In genomic region chr16:35691057-35691456, GRCh38 we compare ENCODE assay signal across 19 cellular contexts.
DNase-seq lines count a peak whose midpoint lies in the region; ATAC-seq and TF ChIP-seq lines count a peak whose summit lies in the region.
"Had no signal": no experiment of that assay in that cellular context is flagged by ENCODE, and none has a peak within 500 bp of the region (broad histone marks: within the 10 kb centered on the region; RNA-seq: fewer than 3 reads in every experiment).

No MANE protein-coding gene starts in this region.

- no peak overlapping the region for H3K4me3 ChIP-seq in coronary artery
- H3K4me3 ChIP-seq: BLaER1 had no signal

- intact Hi-C loops in cardiac septum (cut with DNase I), result no loop called here
- intact Hi-C loops in Right ventricle myocardium inferior (cut with DNase I), result no loop called here

- DNase-seq in cardiac septum (ENCODE audit: low spot score) (peak; percentile 54), Right ventricle myocardium inferior (ENCODE audit: missing footprints) (no peak), coronary artery (ENCODE audit: low spot score) (peak; percentile 36), mesenteric fat pad (ENCODE audit: low spot score) (peak; percentile 39), NCI-H2081 treated with DMSO at 0.1 percent for 48 hours (lab: John Stamatoyannopoulos, UW) (no peak), NCI-H1105 treated with DMSO at 0.1 percent for 48 hours (lab: John Stamatoyannopoulos, UW) (no peak), Kasumi-1 (lab: John Stamatoyannopoulos, UW) (no peak)
- DNase-seq: 8988T; ACHN; BE2C; C1 segment of cervical spinal cord; Caco-2; Calu3; CD4-positive, alpha-beta memory T cell; CD4-positive, CD25-positive, alpha-beta regulatory T cell; CD8-positive, alpha-beta memory T cell; DMS79 treated with DMSO at 0.1 percent for 48 hours; GF-D8 had no signal

- H3K27ac ChIP-seq in coronary artery, result no peak overlapping the region
- H3K27ac ChIP-seq: BLaER1 had no signal

- no peak for TF ChIP-seq CTCF in coronary artery (IDR thresholded peaks at IDR 0.05)

- no peak for ATAC-seq in Right ventricle myocardium inferior

Comparison
In these comparisons a context has a peak if more than half of its experiments do, and no peak if none do; other contexts are left out.
1. DNase-seq: peak in cardiac septum (single experiment), coronary artery (single experiment) and mesenteric fat pad (single experiment); none in Right ventricle myocardium inferior (single experiment), NCI-H2081 treated with DMSO at 0.1 percent for 48 hours (single experiment), NCI-H1105 treated with DMSO at 0.1 percent for 48 hours (single experiment) and Kasumi-1 (0 of 2).